ENCODE assay signal across 8 cellular contexts in genomic region chr4:13484045-13484748, GRCh38. TPM values are rescaled to one million over a fixed set of nuclear protein-coding genes. Genes with fewer than 3 reads are reported as not detected.
DNase-seq lines count a peak whose midpoint lies in the region; ATAC-seq and TF ChIP-seq lines count a peak whose summit lies in the region.

Gene RAB28 (minus strand): TSS chr4:13484340.

- no peak for TF ChIP-seq EP300 in suprapubic skin (IDR thresholded peaks at IDR 0.05)

- H3K4me3 Mint-ChIP-seq in activated naive CD8-positive, alpha-beta T cell: peak within 1 kb of the TSS; percentile 96

- WGBS in suprapubic skin: 0% methylated on average over 29 of the region's 68 CpGs

- TF ChIP-seq CTCF in GM12864 (IDR thresholded peaks at IDR 0.05; ENCODE audit: low read depth, low read length, missing control alignments) (no peak), suprapubic skin (IDR thresholded peaks at IDR 0.05) (no peak)

- H3K4me3 ChIP-seq in GM12864 (ENCODE audit: low read depth, low read length): peak within 1 kb of the TSS; percentile 98
- peak within 1 kb of the TSS; percentile 88 for H3K4me3 ChIP-seq in suprapubic skin

- peak within 1 kb of the TSS; percentile 98 for H3K27ac Mint-ChIP-seq in activated naive CD8-positive, alpha-beta T cell

- H3K36me3 Mint-ChIP-seq in activated naive CD8-positive, alpha-beta T cell: no peaks in the 10 kb centered on the region

- peaks cover 2% of the 10 kb centered on the region for H3K27me3 Mint-ChIP-seq in activated naive CD8-positive, alpha-beta T cell

- peaks cover 26% of the 10 kb centered on the region for H3K4me1 ChIP-seq in suprapubic skin

- TF ChIP-seq POLR2A in suprapubic skin (IDR thresholded peaks at IDR 0.05): no peak

- no peaks in the 10 kb centered on the region for H3K9me3 Mint-ChIP-seq in activated naive CD8-positive, alpha-beta T cell (ENCODE audit: low read depth)

- H3K9me3 ChIP-seq in suprapubic skin: no peaks in the 10 kb centered on the region

- peak; percentile 96 for ATAC-seq in HG02678 (IDR thresholded peaks at IDR 0.05; ENCODE audit: unreplicated experiment)

- H3K27me3 ChIP-seq in suprapubic skin: peaks cover 5% of the 10 kb centered on the region

- peak within 1 kb of the TSS; percentile 93 for H3K27ac ChIP-seq in suprapubic skin

- H3K4me1 Mint-ChIP-seq in activated naive CD8-positive, alpha-beta T cell (ENCODE audit: low read depth): peaks cover 40% of the 10 kb centered on the region

- H3K36me3 ChIP-seq in suprapubic skin: no peaks in the 10 kb centered on the region

- DNase-seq in GM12864 (ENCODE audit: low read depth): peak; percentile 82
- DNase-seq in NCI-H1105 treated with DMSO at 0.1 percent for 48 hours (lab: John Stamatoyannopoulos, UW): peak; percentile 83
- peak; percentile 99 for DNase-seq in SKM-1 treated with dmso at 0.1 percent for 144 hours (lab: John Stamatoyannopoulos, UW; ENCODE audit: unreplicated experiment)
- DNase-seq in glomerular endothelial cell (ENCODE audit: extremely low read depth, low read depth, low spot score): peak; percentile 78
- DNase-seq in occipital lobe (lab: John Stamatoyannopoulos, UW): peak; percentile 94
- peak; percentile 94 to 95 for DNase-seq in suprapubic skin (ENCODE audit: low spot score in 2 of 2)

RNA-seq across cellular contexts. Expression of gene RAB28, which starts in this region (rescaled TPM):
- total RNA-seq in glomerular endothelial cell (10.8 and 12.1 TPM in 2 replicates), occipital lobe (31.4 TPM), suprapubic skin (10 to 100 TPM in 3 of 4 donors, 1 to 10 TPM in 1; 9.7 to 17.6 (median 12.6) TPM)

Comparison
In these comparisons a context has a peak if more than half of its experiments do, and no peak if none do; other contexts are left out.
1. Peak in every context shown above with its lines: DNase-seq, ATAC-seq, H3K4me3 ChIP-seq and H3K27ac ChIP-seq.